In genomic region chr14:58882577-58883018, GRCh38 we compare ENCODE assay signal across 17 cellular contexts.
A peak's percentile ranks its signal among the peaks of the same experiment; 100 is the strongest.
DNase-seq lines count a peak whose midpoint lies in the region; ATAC-seq and TF ChIP-seq lines count a peak whose summit lies in the region.
"Had no signal": no experiment of that assay in that cellular context is flagged by ENCODE, and none has a peak within 500 bp of the region (broad histone marks: within the 10 kb centered on the region; RNA-seq: fewer than 3 reads in every experiment).

No MANE protein-coding gene starts in this region.

- H3K18ac ChIP-seq in IMR-90 (ENCODE audit: low read depth, low read length) = peak overlapping the region; percentile 57; the same call in 1 of the 2 replicates

- H3K4me1 ChIP-seq in BE2C (no peaks in the 10 kb centered on the region; the same call in 1 of the 2 replicates), IMR-90 (ENCODE audit: control insufficient read depth, insufficient read depth, low read length) (peaks cover 6% of the 10 kb centered on the region), gastrocnemius medialis (no peaks in the 10 kb centered on the region)
- H3K4me1 ChIP-seq: prostate gland, suprapubic skin had no signal

- in situ Hi-C loops in IMR-90 (cut with MboI; ENCODE audit: low sequenced_read_pairs) (no loop called here), gastrocnemius medialis (cut with MboI; ENCODE audit: low sequenced_read_pairs in 4 of 4) (no loop called here)

- H3K4me3 ChIP-seq in BE2C (ENCODE audit: low read depth, low read length) = no peak overlapping the region
- no peak overlapping the region for H3K4me3 ChIP-seq in IMR-90 (ENCODE audit: insufficient read depth, low read depth, low read length)
- H3K4me3 ChIP-seq in foreskin fibroblast (ENCODE audit: low read depth in 1 of 2, low read length in 2 of 2) = no peak overlapping the region
- H3K4me3 ChIP-seq in gastrocnemius medialis = no peak overlapping the region
- H3K4me3 ChIP-seq: coronary artery, GM12878, prostate gland, suprapubic skin had no signal

- H3K27ac ChIP-seq in IMR-90 (ENCODE audit: insufficient read depth, low read length) = no peak overlapping the region; the same call in 1 of the 2 replicates
- H3K27ac ChIP-seq in gastrocnemius medialis = no peak overlapping the region
- H3K27ac ChIP-seq: coronary artery, prostate gland, suprapubic skin had no signal

- no peak overlapping the region for H3K23ac ChIP-seq in IMR-90 (ENCODE audit: low read depth, low read length)

- TF ChIP-seq CTCF in BE2C (IDR thresholded peaks at IDR 0.05; ENCODE audit: low read depth, low read length) = no peak
- no peak for TF ChIP-seq CTCF in IMR-90 (conservative IDR thresholded peaks at IDR 0.05; ENCODE audit: low read depth, low read length)
- TF ChIP-seq CTCF in foreskin fibroblast (IDR thresholded peaks at IDR 0.05; ENCODE audit: low read depth, low read length) = no peak
- no peak for TF ChIP-seq CTCF in gastrocnemius medialis (IDR thresholded peaks at IDR 0.05 in 4 of 5, conservative IDR thresholded peaks at IDR 0.05 in 1 of 5)

- ATAC-seq in IMR-90 (ENCODE audit: low read depth) = peak; percentile 76
- ATAC-seq in HG02970 (IDR thresholded peaks at IDR 0.05; ENCODE audit: low FRiP score, unreplicated experiment) = no peak
- ATAC-seq in gastrocnemius medialis = no peak
- ATAC-seq: activated CD4-positive, alpha-beta T cell treated with anti-CD3 and anti-CD28 coated beads for 36 hours; GM12878 had no signal

- no peak overlapping the region for H2BK120ac ChIP-seq in IMR-90 (ENCODE audit: low read depth, low read length)

- H4K91ac ChIP-seq in IMR-90 (ENCODE audit: insufficient read depth, low read depth, low read length) = no peak overlapping the region

- H3K9me3 ChIP-seq in BE2C (no peaks in the 10 kb centered on the region), IMR-90 (ENCODE audit: control insufficient read depth, insufficient read depth, low read length) (no peaks in the 10 kb centered on the region), gastrocnemius medialis (no peaks in the 10 kb centered on the region)
- H3K9me3 ChIP-seq: prostate gland, suprapubic skin had no signal

- POLR2A ChIA-PET in IMR-90 (lab: Charles Lee; ENCODE audit: unreplicated experiment) = no interaction called here

- H2BK5ac ChIP-seq in IMR-90 (ENCODE audit: low read depth, low read length, poor library complexity, severe bottlenecking) = no peak overlapping the region

- H3K56ac ChIP-seq in IMR-90 (ENCODE audit: extremely low read depth, insufficient read depth, low read length) = no peak overlapping the region

- H3K9me1 ChIP-seq in IMR-90 (ENCODE audit: insufficient read depth, low read length) = peaks cover 4% of the 10 kb centered on the region

- intact Hi-C loops in IMR-90 (cut with micrococcal nuclease) = no loop called here
- intact Hi-C loops in gastrocnemius medialis (cut with DNase I; ENCODE audit: low total_unique reads) = no loop called here

- TF ChIP-seq RAD21 in IMR-90 (IDR thresholded peaks at IDR 0.05; ENCODE audit: low read length) = no peak

- dilution Hi-C loops in IMR-90 (cut with HindIII; ENCODE audit: low sequenced_read_pairs, unreplicated experiment) = no loop called here

- CTCF ChIA-PET in IMR-90 (lab: Yijun Ruan, JAX) = no interaction called here

- H3K36me3 ChIP-seq in BE2C (no peaks in the 10 kb centered on the region), IMR-90 (ENCODE audit: control insufficient read depth, insufficient read depth, low read length) (no peaks in the 10 kb centered on the region), gastrocnemius medialis (no peaks in the 10 kb centered on the region)
- H3K36me3 ChIP-seq: prostate gland, suprapubic skin had no signal

- no peaks in the 10 kb centered on the region for H3K79me1 ChIP-seq in IMR-90 (ENCODE audit: low read depth in 1 of 2, low read length in 2 of 2)

- no peak overlapping the region for H2AK9ac ChIP-seq in IMR-90 (replicated peaks; ENCODE audit: low read depth, low read length, poor library complexity)

- no peak overlapping the region for H3K9ac ChIP-seq in IMR-90 (ENCODE audit: low read depth, low read length)

- TF ChIP-seq POLR2A in IMR-90 (IDR thresholded peaks at IDR 0.05; ENCODE audit: low read depth, low read length) (no peak), gastrocnemius medialis (IDR thresholded peaks at IDR 0.05) (no peak)

- H2BK20ac ChIP-seq in IMR-90 (ENCODE audit: low read depth, low read length) = no peak overlapping the region

- H3K4ac ChIP-seq in IMR-90 (ENCODE audit: low read depth, low read length) = no peak overlapping the region

- no peaks in the 10 kb centered on the region for H4K20me1 ChIP-seq in IMR-90 (ENCODE audit: insufficient read depth, low read length)

- BruUV-seq in IMR-90 (replicated peaks; lab: Mats Ljungman, UMichigan) = no TSS peak

- H3K14ac ChIP-seq in IMR-90 (replicated peaks; ENCODE audit: low read depth, low read length) = 0 out of 2 replicates have a peak overlapping the region, but pooled peaks have one; percentile 4

- no peak overlapping the region for H2BK15ac ChIP-seq in IMR-90 (ENCODE audit: low read depth, low read length)

- WGBS in IMR-90 (ENCODE audit: extremely low coverage in 2 of 2, insufficient read length in 1 of 2), 2 experiments = no CpG with 5 or more reads among the region's 4 CpGs

- H2AK5ac ChIP-seq in IMR-90 (ENCODE audit: low read depth, low read length) = no peak overlapping the region

- H2AFZ ChIP-seq in IMR-90 (replicated peaks; ENCODE audit: low read length, poor library complexity) = no peak overlapping the region

- no peak overlapping the region for H3K4me2 ChIP-seq in IMR-90 (ENCODE audit: low read depth, low read length)

- no peak overlapping the region for H4K8ac ChIP-seq in IMR-90 (ENCODE audit: low read depth in 2 of 2, low read length in 2 of 2)

- H3K27me3 ChIP-seq in BE2C = no peaks in the 10 kb centered on the region; the same call in 1 of the 2 replicates
- peaks cover 2% of the 10 kb centered on the region; the same call in 1 of the 2 replicates for H3K27me3 ChIP-seq in IMR-90 (ENCODE audit: control insufficient read depth, insufficient read depth, low read length)
- no peaks in the 10 kb centered on the region for H3K27me3 ChIP-seq in gastrocnemius medialis
- H3K27me3 ChIP-seq: suprapubic skin had no signal

- H4K5ac ChIP-seq in IMR-90 (ENCODE audit: low read depth, low read length) = no peak overlapping the region

- DNase-seq in BE2C = peak; percentile 54
- DNase-seq in IMR-90 = peak; percentile 67
- DNase-seq in NCI-H69 (lab: John Stamatoyannopoulos, UW) = peak; percentile 97
- DNase-seq in foreskin fibroblast = peak; percentile 16 to 58
- DNase-seq in nucleus accumbens (lab: John Stamatoyannopoulos, UW) = no peak
- no peak for DNase-seq in A172 (ENCODE audit: low spot score)
- no peak for DNase-seq in gastrocnemius medialis
- DNase-seq: activated CD4-positive, alpha-beta T cell treated with anti-CD3 and anti-CD28 coated beads for 36 hours; activated effector memory CD4-positive, alpha-beta T cell treated with Interleukin-2 at 50 U/mL for 16 hours; CD4-positive, alpha-beta T cell; head of caudate nucleus; mammary epithelial cell had no signal

TF ChIP-seq in IMR-90, 13 proteins besides CTCF, POLR2A, EP300 and RAD21:
- TF ChIP-seq RCOR1 (IDR thresholded peaks at IDR 0.05; ENCODE audit: insufficient replicate concordance, low read length) (no peak), BHLHE40 (IDR thresholded peaks at IDR 0.05; ENCODE audit: low read depth, low read length) (peak; percentile 35; the same call in 1 of the 2 replicates)

Comparison
In these comparisons a context has a peak if more than half of its experiments do, and no peak if none do; other contexts are left out.
1. DNase-seq: peak in BE2C (single experiment), IMR-90 (single experiment), NCI-H69 (single experiment) and foreskin fibroblast (2 of 2); none in nucleus accumbens (0 of 56), A172 (single experiment) and gastrocnemius medialis (0 of 2).